In the genomic region with DNA sequence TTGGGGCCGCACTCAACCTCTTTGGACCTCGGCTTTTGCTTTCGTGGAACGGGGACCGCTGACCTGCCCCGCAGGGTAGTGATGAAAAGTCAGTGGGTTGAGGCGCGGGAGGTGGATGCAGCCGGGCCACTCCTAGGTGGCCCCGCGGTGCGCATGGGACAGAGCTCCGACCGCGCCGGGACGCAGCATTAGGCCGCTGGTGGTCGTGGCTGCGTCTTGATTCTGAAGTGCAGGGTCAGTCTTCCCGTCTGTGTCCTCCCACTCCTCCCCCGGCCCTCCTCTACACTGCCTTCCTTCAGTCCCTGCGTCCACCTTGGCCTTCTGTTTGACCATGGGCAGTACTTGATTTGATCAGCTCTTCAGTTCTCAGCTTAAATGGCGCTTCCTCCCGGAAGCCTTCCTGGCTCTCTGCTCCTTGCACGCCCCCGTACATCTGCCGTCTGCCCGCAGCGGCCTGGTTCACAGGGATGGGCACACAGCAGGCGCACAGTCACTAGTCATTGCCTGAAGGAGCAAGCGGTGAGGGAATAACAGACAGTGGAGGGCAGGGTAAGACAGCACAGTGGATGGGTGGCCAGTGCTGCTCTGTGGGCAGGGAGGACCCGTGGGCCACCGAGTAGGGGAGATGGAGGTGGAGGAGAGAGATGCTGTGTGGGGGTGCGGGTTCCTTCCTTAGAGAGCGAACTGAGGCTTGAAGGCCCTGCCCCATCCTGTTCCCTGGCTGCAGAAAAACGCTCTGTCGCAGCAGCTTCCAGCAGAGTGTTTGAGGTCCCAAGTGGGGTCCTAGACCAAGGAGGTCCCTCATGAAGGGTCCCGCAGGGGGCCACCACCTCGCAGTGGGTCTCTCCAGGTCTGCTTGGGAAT, we compare ENCODE assay signal across 8 cellular contexts. TPM values are rescaled to one million over a fixed set of nuclear protein-coding genes. Genes with fewer than 3 reads are reported as not detected.
DNase-seq lines count a peak whose midpoint lies in the region; ATAC-seq and TF ChIP-seq lines count a peak whose summit lies in the region.

No MANE protein-coding gene starts in this region.

- no peaks in the 10 kb centered on the region for H3K36me3 Mint-ChIP-seq in endothelial cell (ENCODE audit: low read depth, unreplicated experiment)

- no peaks in the 10 kb centered on the region; the same call in 1 of the 2 replicates for H3K36me3 ChIP-seq in ACC112 (ENCODE audit: insufficient read depth, low read length)
- H3K36me3 ChIP-seq in HEK293 (ENCODE audit: control insufficient read depth in 2 of 2, insufficient read depth in 1 of 2, low read length in 2 of 2): no peaks in the 10 kb centered on the region
- H3K36me3 ChIP-seq in WERI-Rb-1: no peaks in the 10 kb centered on the region
- no peaks in the 10 kb centered on the region for H3K36me3 ChIP-seq in muscle layer of duodenum (ENCODE audit: control insufficient read depth in 1 of 2, insufficient read depth in 2 of 2, low read length in 2 of 2)
- no peaks in the 10 kb centered on the region for H3K36me3 ChIP-seq in uterus

- CTCF ChIA-PET in HEK293 (lab: Yijun Ruan, JAX): interaction anchor here (0.7 kb wide), 1 partner anchor 1837 kb away, joined by 5 read pairs; no protein-coding TSS in a partner anchor

- H3K4me3 ChIP-seq in ACC112 (ENCODE audit: low read depth, low read length): peak overlapping the region; percentile 94
- H3K4me3 ChIP-seq in HEK293 (ENCODE audit: low read depth, low read length): no peak overlapping the region
- H3K4me3 ChIP-seq in WERI-Rb-1 (ENCODE audit: low read depth, low read length): peak overlapping the region; percentile 56
- H3K4me3 ChIP-seq in muscle layer of duodenum (ENCODE audit: low read depth in 1 of 2, low read length in 2 of 2): peak overlapping the region; percentile 71 to 85
- peak overlapping the region; percentile 46 to 51 for H3K4me3 ChIP-seq in uterus

- intact Hi-C loops in uterus (cut with DNase I; ENCODE audit: low total_unique reads): no loop called here

- no peak for DNase-seq in WERI-Rb-1
- DNase-seq in endothelial cell (ENCODE audit: low spot score): no peak
- DNase-seq in uterus: no peak

- H3K9me3 Mint-ChIP-seq in endothelial cell (ENCODE audit: unreplicated experiment): no peaks in the 10 kb centered on the region

- POLR2A ChIA-PET in HEK293 (lab: Yijun Ruan, JAX): interaction anchor here (0.6 kb wide), 1 partner anchor 987 kb away, joined by 3 read pairs; no protein-coding TSS in a partner anchor

- peak overlapping the region; percentile 15; the same call in 1 of the 2 replicates for H3K27ac ChIP-seq in ACC112 (ENCODE audit: low read depth, low read length)
- no peak overlapping the region for H3K27ac ChIP-seq in HEK293 (ENCODE audit: extremely low read depth, low read depth, low read length)
- H3K27ac ChIP-seq in WERI-Rb-1: no peak overlapping the region
- H3K27ac ChIP-seq in muscle layer of duodenum (ENCODE audit: low read length): peak overlapping the region; percentile 84
- H3K27ac ChIP-seq in uterus: peak overlapping the region; percentile 28 to 32

- H2AFZ ChIP-seq in ACC112 (ENCODE audit: low read length, unreplicated experiment): peak overlapping the region; percentile 52

- no peaks in the 10 kb centered on the region for H3K27me3 ChIP-seq in ACC112 (ENCODE audit: insufficient read depth, low read length)
- H3K27me3 ChIP-seq in WERI-Rb-1 (ENCODE audit: insufficient read depth, low read depth, severe bottlenecking): no peaks in the 10 kb centered on the region
- H3K27me3 ChIP-seq in muscle layer of duodenum (ENCODE audit: low read depth, low read length): no peaks in the 10 kb centered on the region
- no peaks in the 10 kb centered on the region for H3K27me3 ChIP-seq in uterus

- H3K4me3 Mint-ChIP-seq in endothelial cell (ENCODE audit: unreplicated experiment): peak overlapping the region; percentile 90

- no peak overlapping the region for H3K27ac Mint-ChIP-seq in endothelial cell (ENCODE audit: unreplicated experiment)

- H3K4me1 Mint-ChIP-seq in endothelial cell (ENCODE audit: unreplicated experiment): peaks cover 14% of the 10 kb centered on the region

- peaks cover 6% of the 10 kb centered on the region for H3K4me1 ChIP-seq in ACC112 (ENCODE audit: control insufficient read depth, insufficient read depth, low read length, unreplicated experiment)
- peaks cover 3% of the 10 kb centered on the region; the same call in 1 of the 2 replicates for H3K4me1 ChIP-seq in HEK293 (ENCODE audit: control insufficient read depth, insufficient read depth, low read length)
- H3K4me1 ChIP-seq in muscle layer of duodenum (ENCODE audit: control insufficient read depth in 1 of 2, insufficient read depth in 2 of 2, low read length in 2 of 2): peaks cover 0 to 9% of the 10 kb centered on the region in 2 donors
- H3K4me1 ChIP-seq in uterus: peaks cover 0 to 4% of the 10 kb centered on the region in 2 donors

- H3K9me3 ChIP-seq in HEK293 (ENCODE audit: control insufficient read depth, insufficient read depth, low read depth, low read length) (no peaks in the 10 kb centered on the region), WERI-Rb-1 (ENCODE audit: severe bottlenecking) (no peaks in the 10 kb centered on the region), muscle layer of duodenum (ENCODE audit: control insufficient read depth in 1 of 2, low read length in 2 of 2) (no peaks in the 10 kb centered on the region), uterus (no peaks in the 10 kb centered on the region)

- H3K27me3 Mint-ChIP-seq in endothelial cell (ENCODE audit: unreplicated experiment): no peaks in the 10 kb centered on the region

- peaks cover 17% of the 10 kb centered on the region for H3K79me2 ChIP-seq in ACC112 (ENCODE audit: control insufficient read depth, insufficient read depth, low read length, unreplicated experiment)

- ATAC-seq in HG03521 (IDR thresholded peaks at IDR 0.05; ENCODE audit: unreplicated experiment) (no peak), GM18868 (IDR thresholded peaks at IDR 0.05; ENCODE audit: unreplicated experiment) (no peak)

- TF ChIP-seq CTCF in HEK293 (tag by site-specific recombination; IDR thresholded peaks at IDR 0.05) (no peak), WERI-Rb-1 (IDR thresholded peaks at IDR 0.05; ENCODE audit: low read depth, low read length) (no peak), endothelial cell (IDR thresholded peaks at IDR 0.05; ENCODE audit: unreplicated experiment) (no peak), uterus (IDR thresholded peaks at IDR 0.05) (no peak)

- TF ChIP-seq POLR2A in uterus (IDR thresholded peaks at IDR 0.05): no peak

TF ChIP-seq in HEK293, 187 proteins besides CTCF, POLR2A, EP300 and RAD21 (continues in another document):
- TF ChIP-seq ZNF112 (tag by site-specific recombination; IDR thresholded peaks at IDR 0.05): no peak
- TF ChIP-seq ZNF596 (tag by site-specific recombination; IDR thresholded peaks at IDR 0.05): no peak
- 0 out of 2 replicates have a peak, but pooled peaks have one; percentile 29 for TF ChIP-seq GLIS2 (tag by site-specific recombination; IDR thresholded peaks at IDR 0.05)
- no peak for TF ChIP-seq ZNF654 (tag by site-specific recombination; IDR thresholded peaks at IDR 0.05; ENCODE audit: low read depth)
- TF ChIP-seq EGR2 (tag by site-specific recombination; IDR thresholded peaks at IDR 0.05; ENCODE audit: low read depth): peak; percentile 56
- TF ChIP-seq ZFHX2 (tag by site-specific recombination; conservative IDR thresholded peaks at IDR 0.05): peak; percentile 56
- TF ChIP-seq SCRT1 (tag by site-specific recombination; IDR thresholded peaks at IDR 0.05; ENCODE audit: borderline replicate concordance): no peak
- no peak for TF ChIP-seq ZNF629 (tag by site-specific recombination; IDR thresholded peaks at IDR 0.05)
- no peak for TF ChIP-seq PATZ1 (tag by site-specific recombination; IDR thresholded peaks at IDR 0.05)

RNA-seq across cellular contexts. Expression of gene THEMIS2, which starts 0.7 kb away (rescaled TPM):
- 9.6 TPM for total RNA-seq in endothelial cell (ENCODE audit: unreplicated experiment)
- total RNA-seq in uterus: 10 to 100 TPM in 2 of 4 donors, 1 to 10 TPM in 2; 5.1 to 28.9 (median 15.8) TPM

RNA-seq across cellular contexts. Expression of gene RPA2, which starts 41.3 kb away (rescaled TPM):
- 34.6 TPM for total RNA-seq in endothelial cell (ENCODE audit: unreplicated experiment)
- total RNA-seq in uterus: 10 to 100 TPM in 3 of 4 donors, 1 to 10 TPM in 1; 5.6 to 50.9 (median 34.1) TPM

RNA-seq across cellular contexts. Expression of gene PPP1R8, which starts 42.5 kb away (rescaled TPM):
- total RNA-seq in endothelial cell (ENCODE audit: unreplicated experiment) (46.9 TPM), uterus (10 to 100 TPM; 32.3 to 57.5 (median 43.6) TPM)

Comparison
In these comparisons a context has a peak if more than half of its experiments do, and no peak if none do; other contexts are left out.
1. H3K27ac ChIP-seq: peak in ACC112 (single experiment), muscle layer of duodenum (single experiment) and uterus (2 of 2); none in HEK293 (single experiment) and WERI-Rb-1 (single experiment).